Comparison of ENCODE assay signal across 8 cellular contexts in genomic region chr1:110034040-110034450, GRCh38. TPM values are rescaled to one million over a fixed set of nuclear protein-coding genes. Genes with fewer than 3 reads are reported as not detected.
DNase-seq lines count a peak whose midpoint lies in the region; ATAC-seq and TF ChIP-seq lines count a peak whose summit lies in the region.

No MANE protein-coding gene starts in this region.

- ATAC-seq in mucosa of descending colon: no peak
- ATAC-seq in HG02885 (IDR thresholded peaks at IDR 0.05; ENCODE audit: poor library complexity, unreplicated experiment): no peak

- CTCF ChIA-PET in BJ (lab: Yijun Ruan, JAX): interaction anchor here (0.8 to 9.7 kb wide), 12 partner anchors 11 to 462 kb away, joined by 3 to 98 read pairs (median 4); partner anchors contain the start of gene AHCYL1

- H3K4me2 ChIP-seq in Loucy (ENCODE audit: low read depth, low read length, poor library complexity, severe bottlenecking): peak overlapping the region; percentile 92
- H3K4me2 ChIP-seq in neural cell (ENCODE audit: low read length): peak overlapping the region; percentile 53

- intact Hi-C loops in dorsolateral prefrontal cortex (cut with DNase I): loop anchor here in 1 of 2 donors (10.0 kb wide), 1 partner anchor 371 kb away; the partner anchor contains the start of gene LAMTOR5
- intact Hi-C loops in mucosa of descending colon (cut with DNase I, micrococcal nuclease): no loop called here

- H3K4me1 ChIP-seq in Loucy (ENCODE audit: insufficient read depth, low read length, poor library complexity, severe bottlenecking): peaks cover 30% of the 10 kb centered on the region
- peaks cover 10% of the 10 kb centered on the region for H3K4me1 ChIP-seq in mucosa of descending colon (ENCODE audit: low read depth)

- H4K20me1 ChIP-seq in Loucy (ENCODE audit: insufficient read depth, low read length, poor library complexity, severe bottlenecking): peaks cover 13% of the 10 kb centered on the region
- no peaks in the 10 kb centered on the region for H4K20me1 ChIP-seq in neural cell (ENCODE audit: insufficient read depth)

- DNase-seq in BJ (ENCODE audit: low read depth) (no peak), dorsolateral prefrontal cortex (no peak), mucosa of descending colon (no peak), amniotic stem cell (lab: John Stamatoyannopoulos, UW) (no peak), NCI-H2227 treated with DMSO at 0.1 percent for 48 hours (lab: John Stamatoyannopoulos, UW) (no peak)

- POLR2A ChIA-PET in BJ (lab: Charles Lee): interaction anchor here (0.7 kb wide), 1 partner anchor 49 kb away, joined by 4 read pairs; the partner anchor contains the start of gene AHCYL1

- peak overlapping the region; percentile 86 for H2AFZ ChIP-seq in Loucy (ENCODE audit: low read length)
- peak overlapping the region; percentile 96 for H2AFZ ChIP-seq in neural cell (ENCODE audit: low read depth, low read length)

- no peaks in the 10 kb centered on the region for H3K9me3 ChIP-seq in Loucy (ENCODE audit: insufficient read depth, low read depth, low read length)
- no peaks in the 10 kb centered on the region for H3K9me3 ChIP-seq in neural cell (ENCODE audit: low read length)
- no peaks in the 10 kb centered on the region for H3K9me3 ChIP-seq in mucosa of descending colon

- TF ChIP-seq EP300 in neural cell (conservative IDR thresholded peaks at IDR 0.05; ENCODE audit: poor library complexity, severe bottlenecking): no peak

- H3K4me3 ChIP-seq in BJ (ENCODE audit: low read depth, low read length): peak overlapping the region; percentile 0
- peak overlapping the region; percentile 84 for H3K4me3 ChIP-seq in Loucy (ENCODE audit: low read length, poor library complexity, severe bottlenecking)
- peak overlapping the region; percentile 73 to 100 (median 95) for H3K4me3 ChIP-seq in dorsolateral prefrontal cortex
- H3K4me3 ChIP-seq in neural cell (ENCODE audit: low read length): peak overlapping the region; percentile 95
- no peak overlapping the region for H3K4me3 ChIP-seq in mucosa of descending colon

- peak overlapping the region; percentile 86 for H3K9ac ChIP-seq in Loucy (ENCODE audit: low read depth, low read length, poor library complexity, severe bottlenecking)
- peak overlapping the region; percentile 97 for H3K9ac ChIP-seq in neural cell (ENCODE audit: low read length)

- TF ChIP-seq RAD21 in neural cell (conservative IDR thresholded peaks at IDR 0.05): no peak

- H3K79me2 ChIP-seq in Loucy (ENCODE audit: insufficient read depth, low read length) (peaks cover 31% of the 10 kb centered on the region), neural cell (replicated peaks; ENCODE audit: insufficient read depth, low read length) (peaks cover 27% of the 10 kb centered on the region)

- peaks cover 9% of the 10 kb centered on the region for H3K36me3 ChIP-seq in BJ (ENCODE audit: control insufficient read depth, insufficient read depth, low read length)
- H3K36me3 ChIP-seq in Loucy (ENCODE audit: insufficient read depth, low read length): peaks cover 10% of the 10 kb centered on the region; the same call in 1 of the 2 replicates
- H3K36me3 ChIP-seq in neural cell (ENCODE audit: insufficient read depth, low read length): peaks cover 6% of the 10 kb centered on the region
- H3K36me3 ChIP-seq in mucosa of descending colon (ENCODE audit: low read depth): no peaks in the 10 kb centered on the region

- H3K27ac ChIP-seq in dorsolateral prefrontal cortex: peak overlapping the region in 57 of 59 donors; percentile 36 to 97 (median 88)
- peak overlapping the region; percentile 93 for H3K27ac ChIP-seq in neural cell (ENCODE audit: low read length)

- H3K9me2 ChIP-seq in Loucy (replicated peaks; ENCODE audit: low read depth, low read length) (no peaks in the 10 kb centered on the region), neural cell (ENCODE audit: insufficient read depth, low read length) (no peaks in the 10 kb centered on the region)

- H3K27me3 ChIP-seq in BJ (ENCODE audit: control insufficient read depth, insufficient read depth, low read length): no peaks in the 10 kb centered on the region
- H3K27me3 ChIP-seq in Loucy (ENCODE audit: insufficient read depth, low read length, poor library complexity, severe bottlenecking): no peaks in the 10 kb centered on the region
- H3K27me3 ChIP-seq in dorsolateral prefrontal cortex: no peaks in the 10 kb centered on the region
- H3K27me3 ChIP-seq in neural cell (ENCODE audit: insufficient read depth, low read depth, low read length): no peaks in the 10 kb centered on the region

- TF ChIP-seq CTCF in BJ (IDR thresholded peaks at IDR 0.05; ENCODE audit: insufficient read depth, low read depth, low read length) (no peak), Loucy (conservative IDR thresholded peaks at IDR 0.05; ENCODE audit: low read length) (no peak), dorsolateral prefrontal cortex (IDR thresholded peaks at IDR 0.05 in 54 of 56, conservative IDR thresholded peaks at IDR 0.05 in 2 of 56; ENCODE audit: low read depth in 1 of 56, partially characterized antibody in 56 of 56) (no peak), neural cell (IDR thresholded peaks at IDR 0.05; ENCODE audit: poor library complexity, severe bottlenecking) (no peak), mucosa of descending colon (IDR thresholded peaks at IDR 0.05) (no peak)

- H3F3A ChIP-seq in Loucy (ENCODE audit: low read depth) (no peaks in the 10 kb centered on the region), neural cell (ENCODE audit: insufficient read depth, low read length, poor library complexity, severe bottlenecking) (no peaks in the 10 kb centered on the region)

TF ChIP-seq in neural cell, 6 proteins besides CTCF, POLR2A, EP300 and RAD21:
- TF ChIP-seq MXI1 (conservative IDR thresholded peaks at IDR 0.05; ENCODE audit: poor library complexity, severe bottlenecking) (no peak), POLR2AphosphoS5 (IDR thresholded peaks at IDR 0.05) (no peak), REST (IDR thresholded peaks at IDR 0.05; ENCODE audit: borderline replicate concordance) (no peak), TAF1 (IDR thresholded peaks at IDR 0.05; ENCODE audit: low read depth) (no peak), SMC3 (conservative IDR thresholded peaks at IDR 0.05; ENCODE audit: poor library complexity) (no peak), EZH2 (IDR thresholded peaks at IDR 0.05; ENCODE audit: borderline replicate concordance, insufficient read depth, low read length, poor library complexity, severe bottlenecking) (no peak)

RNA-seq across cellular contexts. Expression of gene STRIP1, which starts 0.4 kb away (rescaled TPM):
- 37.3 and 46.2 TPM in 2 replicates for polyA plus RNA-seq in BJ (2011; rRNA removed)
- 35.2 and 49.0 TPM in 2 replicates for polyA minus RNA-seq in BJ (2011; rRNA and poly(A)+ RNA removed)
- total RNA-seq in dorsolateral prefrontal cortex: 10 to 100 TPM; 45.9 to 78.9 (median 61.2) TPM
- 178 and 197 TPM in 2 replicates for polyA plus RNA-seq in neural cell
- 198 and 201 TPM in 2 replicates for polyA minus RNA-seq in neural cell
- total RNA-seq in mucosa of descending colon: 10 to 100 TPM; 36.6 to 54.8 (median 43.4) TPM

RNA-seq across cellular contexts. Expression of gene ALX3, which starts 36.4 kb away (rescaled TPM):
- 4.3 and 5.7 TPM in 2 replicates for polyA plus RNA-seq in BJ (2011; rRNA removed)
- 8.1 and 8.6 TPM in 2 replicates for polyA minus RNA-seq in BJ (2011; rRNA and poly(A)+ RNA removed)
- 1 to 10 TPM in 33 of 120 experiments, under 1 TPM in 66, not detected in 21; 0.25 to 5.1 (median 0.78) TPM for total RNA-seq in dorsolateral prefrontal cortex
- not detected in 2 replicates for polyA plus RNA-seq in neural cell
- not detected in 2 replicates for polyA minus RNA-seq in neural cell
- total RNA-seq in mucosa of descending colon: not detected

RNA-seq across cellular contexts. Expression of gene AHCYL1, which starts 49.5 kb away (rescaled TPM):
- 95.5 and 105 TPM in 2 replicates for polyA plus RNA-seq in BJ (2011; rRNA removed)
- 64.5 and 72.6 TPM in 2 replicates for polyA minus RNA-seq in BJ (2011; rRNA and poly(A)+ RNA removed)
- total RNA-seq in dorsolateral prefrontal cortex: 100 to 1,000 TPM; 172 to 665 (median 292) TPM
- polyA plus RNA-seq in neural cell: 44.8 and 48.7 TPM in 2 replicates
- 39.9 and 40.3 TPM in 2 replicates for polyA minus RNA-seq in neural cell
- total RNA-seq in mucosa of descending colon: 100 to 1,000 TPM in 1 of 3 donors, 10 to 100 TPM in 2; 87.5 to 116 (median 87.8) TPM
